1 cellular context compared by ENCODE assay signal in genomic region chrX:119015407-119016242, GRCh38.
TF ChIP-seq lines count a peak whose summit lies in the region.

No MANE protein-coding gene starts in this region.

TF ChIP-seq in GM12878, 131 proteins besides CTCF, POLR2A, EP300 and RAD21 (continues in another document):
- TF ChIP-seq FOXM1 (IDR thresholded peaks at IDR 0.05; ENCODE audit: low read depth, low read length) (no peak), CUX1 (IDR thresholded peaks at IDR 0.05; ENCODE audit: insufficient replicate concordance, low read depth, low read length) (no peak), TCF3 (IDR thresholded peaks at IDR 0.05; ENCODE audit: borderline replicate concordance, insufficient read depth, low read depth, low read length) (no peak), EZH2 (IDR thresholded peaks at IDR 0.05; ENCODE audit: borderline replicate concordance, control insufficient read depth, low read depth, low read length) (no peak), BHLHE40 (IDR thresholded peaks at IDR 0.05; ENCODE audit: borderline replicate concordance in 1 of 2, low read depth in 2 of 2, low read length in 1 of 2) (peak in 1 of 2 experiments; percentile 24; a peak in 1 of 4 replicates), ZNF274 (IDR thresholded peaks at IDR 0.05; ENCODE audit: insufficient read depth, insufficient read length) (no peak), ZBED1 (IDR thresholded peaks at IDR 0.05; ENCODE audit: borderline replicate concordance) (0 out of 2 replicates have a peak, but pooled peaks have one; percentile 19), CHD2 (IDR thresholded peaks at IDR 0.05; ENCODE audit: borderline replicate concordance, low read depth, low read length) (no peak), RAD51 (IDR thresholded peaks at IDR 0.05) (no peak), GABPA (IDR thresholded peaks at IDR 0.05; ENCODE audit: low read depth) (no peak), EGR1 (IDR thresholded peaks at IDR 0.05; ENCODE audit: borderline replicate concordance in 1 of 2, low read depth in 2 of 2, low read length in 2 of 2) (no peak), MTA3 (IDR thresholded peaks at IDR 0.05; ENCODE audit: borderline replicate concordance, low read length) (0 out of 2 replicates have a peak, but pooled peaks have one; percentile 32), NFIC (IDR thresholded peaks at IDR 0.05; ENCODE audit: low read depth, low read length) (peak; percentile 45; the same call in 1 of the 2 replicates), ASH2L (IDR thresholded peaks at IDR 0.05; ENCODE audit: borderline replicate concordance, low read depth) (no peak), EED (IDR thresholded peaks at IDR 0.05; ENCODE audit: low read depth) (peak; percentile 88), ZNF592 (IDR thresholded peaks at IDR 0.05) (no peak), SPI1 (IDR thresholded peaks at IDR 0.05; ENCODE audit: borderline replicate concordance, insufficient read depth, low read depth, low read length) (peak; percentile 98), KDM1A (IDR thresholded peaks at IDR 0.05; ENCODE audit: borderline replicate concordance) (no peak), NFYA (IDR thresholded peaks at IDR 0.05; ENCODE audit: borderline replicate concordance, low read depth, low read length) (no peak), TAF1 (IDR thresholded peaks at IDR 0.05; ENCODE audit: borderline replicate concordance, low read depth, low read length) (no peak), CHD4 (IDR thresholded peaks at IDR 0.05) (no peak), TCF12 (IDR thresholded peaks at IDR 0.05; ENCODE audit: low read depth, low read length) (0 out of 2 replicates have a peak, but pooled peaks have one; percentile 13), RCOR1 (conservative IDR thresholded peaks at IDR 0.05; ENCODE audit: low read depth, low read length) (no peak), TCF7 (IDR thresholded peaks at IDR 0.05; ENCODE audit: borderline replicate concordance) (no peak), NFXL1 (IDR thresholded peaks at IDR 0.05; ENCODE audit: borderline replicate concordance) (no peak), REST (IDR thresholded peaks at IDR 0.05; ENCODE audit: low read depth, low read length) (no peak), JUNB (IDR thresholded peaks at IDR 0.05) (peak; percentile 86), SIX5 (IDR thresholded peaks at IDR 0.05; ENCODE audit: low read depth, low read length, severe bottlenecking) (no peak), POU2F2 (IDR thresholded peaks at IDR 0.05; ENCODE audit: borderline replicate concordance, low read depth, low read length) (no peak), SRF (IDR thresholded peaks at IDR 0.05; ENCODE audit: low read depth in 2 of 2, low read length in 2 of 2) (no peak), ZNF207 (IDR thresholded peaks at IDR 0.05; ENCODE audit: borderline replicate concordance) (no peak), BRCA1 (IDR thresholded peaks at IDR 0.05; ENCODE audit: low read depth, low read length) (no peak), SP1 (IDR thresholded peaks at IDR 0.05; ENCODE audit: low read depth, low read length) (no peak), SREBF2 (IDR thresholded peaks at IDR 0.05; ENCODE audit: low read length) (no peak), ATF3 (IDR thresholded peaks at IDR 0.05; ENCODE audit: borderline replicate concordance, extremely low read depth, low read depth, low read length) (no peak), PKNOX1 (IDR thresholded peaks at IDR 0.05) (no peak), NR2F1 (conservative IDR thresholded peaks at IDR 0.05) (no peak), TBL1XR1 (IDR thresholded peaks at IDR 0.05; ENCODE audit: low read depth, low read length) (no peak), MYC (IDR thresholded peaks at IDR 0.05; ENCODE audit: insufficient read depth, insufficient read length, insufficient replicate concordance, low read length, severe bottlenecking) (no peak), GATAD2B (conservative IDR thresholded peaks at IDR 0.05; ENCODE audit: low read depth) (0 out of 2 replicates have a peak, but pooled peaks have one; percentile 45), SMAD5 (IDR thresholded peaks at IDR 0.05; ENCODE audit: low read depth) (no peak), STAT3 (IDR thresholded peaks at IDR 0.05; ENCODE audit: low read depth, low read length) (0 out of 2 replicates have a peak, but pooled peaks have one; percentile 43), KLF5 (IDR thresholded peaks at IDR 0.05; ENCODE audit: partially characterized antibody) (no peak), FOS (IDR thresholded peaks at IDR 0.05; ENCODE audit: borderline replicate concordance, extremely low read depth, insufficient read length) (no peak)
- TF ChIP-seq, protein P1, sequence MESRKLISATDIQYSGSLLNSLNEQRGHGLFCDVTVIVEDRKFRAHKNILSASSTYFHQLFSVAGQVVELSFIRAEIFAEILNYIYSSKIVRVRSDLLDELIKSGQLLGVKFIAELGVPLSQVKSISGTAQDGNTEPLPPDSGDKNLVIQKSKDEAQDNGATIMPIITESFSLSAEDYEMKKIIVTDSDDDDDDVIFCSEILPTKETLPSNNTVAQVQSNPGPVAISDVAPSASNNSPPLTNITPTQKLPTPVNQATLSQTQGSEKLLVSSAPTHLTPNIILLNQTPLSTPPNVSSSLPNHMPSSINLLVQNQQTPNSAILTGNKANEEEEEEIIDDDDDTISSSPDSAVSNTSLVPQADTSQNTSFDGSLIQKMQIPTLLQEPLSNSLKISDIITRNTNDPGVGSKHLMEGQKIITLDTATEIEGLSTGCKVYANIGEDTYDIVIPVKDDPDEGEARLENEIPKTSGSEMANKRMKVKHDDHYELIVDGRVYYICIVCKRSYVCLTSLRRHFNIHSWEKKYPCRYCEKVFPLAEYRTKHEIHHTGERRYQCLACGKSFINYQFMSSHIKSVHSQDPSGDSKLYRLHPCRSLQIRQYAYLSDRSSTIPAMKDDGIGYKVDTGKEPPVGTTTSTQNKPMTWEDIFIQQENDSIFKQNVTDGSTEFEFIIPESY (IDR thresholded peaks at IDR 0.05) = no peak
